In the genomic region with DNA sequence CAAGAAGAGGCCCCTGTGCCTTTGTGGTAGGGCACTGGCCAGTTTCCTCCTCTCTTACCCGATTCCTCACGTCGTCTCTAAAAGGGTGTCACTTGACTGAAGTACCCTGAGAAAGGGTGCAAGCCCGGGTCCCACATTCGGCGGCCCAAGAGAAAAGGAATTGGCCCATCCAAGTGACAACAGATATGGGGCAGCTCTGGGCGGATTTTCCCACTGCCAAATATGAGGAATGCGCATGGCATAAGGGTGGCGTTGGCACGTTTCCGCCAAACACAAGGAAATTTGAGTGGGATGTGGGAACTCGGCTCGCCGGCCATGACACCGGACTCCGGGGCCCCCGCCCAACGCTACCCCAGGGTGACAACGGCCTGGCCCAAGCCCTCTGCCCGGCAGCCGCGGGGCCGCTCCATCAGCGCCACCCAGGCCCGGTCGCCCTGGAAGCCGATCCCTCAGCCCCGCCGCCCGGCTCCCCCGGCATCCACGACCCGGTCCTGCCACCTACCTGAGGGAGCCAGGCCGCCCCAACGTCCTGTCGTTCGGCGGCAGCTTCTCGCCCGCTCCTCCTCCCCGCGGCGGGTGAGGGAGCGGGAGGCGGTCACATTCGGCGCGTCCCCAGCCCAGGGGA, we compare ENCODE assay signal across 8 cellular contexts. TPM values are rescaled to one million over a fixed set of nuclear protein-coding genes. Genes with fewer than 3 reads are reported as not detected.
A peak's percentile ranks its signal among the peaks of the same experiment; 100 is the strongest.
DNase-seq lines count a peak whose midpoint lies in the region; ATAC-seq and TF ChIP-seq lines count a peak whose summit lies in the region.

No MANE protein-coding gene starts in this region.

- peak overlapping the region; percentile 96 for H3K9ac ChIP-seq in smooth muscle cell (ENCODE audit: low read depth)

- peak overlapping the region; percentile 91 to 97 (median 97) for H3K4me3 ChIP-seq in breast epithelium
- peak overlapping the region; percentile 76 for H3K4me3 ChIP-seq in smooth muscle cell

- H3K4me1 ChIP-seq in breast epithelium, result peaks cover 0 to 13% of the 10 kb centered on the region in 2 donors
- H3K4me1 ChIP-seq in smooth muscle cell (ENCODE audit: low read depth), result peaks cover 38% of the 10 kb centered on the region

- H3K9me3 Mint-ChIP-seq in activated naive CD4-positive, alpha-beta T cell treated with anti-CD3 and anti-CD28 coated beads, Interleukin-2, amount 10 ng/mL, durations not matched to agents 7 days and 5 days, result no peaks in the 10 kb centered on the region

- intact Hi-C loops in breast epithelium (cut with DNase I; ENCODE audit: low total_unique reads), result no loop called here

- H3K9me3 ChIP-seq in breast epithelium (no peaks in the 10 kb centered on the region), smooth muscle cell (replicated peaks; ENCODE audit: low read depth) (no peaks in the 10 kb centered on the region)

- H3K27me3 ChIP-seq in breast epithelium, result no peaks in the 10 kb centered on the region
- no peaks in the 10 kb centered on the region for H3K27me3 ChIP-seq in smooth muscle cell (ENCODE audit: low read depth)

- no peak for TF ChIP-seq POLR2A in breast epithelium (IDR thresholded peaks at IDR 0.05)

- H3K4me1 Mint-ChIP-seq in activated naive CD4-positive, alpha-beta T cell treated with anti-CD3 and anti-CD28 coated beads, Interleukin-2, amount 10 ng/mL, durations not matched to agents 7 days and 5 days, result peaks cover 34% of the 10 kb centered on the region

- peaks cover 9% of the 10 kb centered on the region for H3K36me3 Mint-ChIP-seq in activated naive CD4-positive, alpha-beta T cell treated with anti-CD3 and anti-CD28 coated beads, Interleukin-2, amount 10 ng/mL, durations not matched to agents 7 days and 5 days

- H4K20me1 ChIP-seq in smooth muscle cell (ENCODE audit: low read depth), result peaks cover 47% of the 10 kb centered on the region

- TF ChIP-seq CTCF in breast epithelium (IDR thresholded peaks at IDR 0.05) (no peak), smooth muscle cell (IDR thresholded peaks at IDR 0.05; ENCODE audit: borderline replicate concordance, insufficient read depth, poor library complexity, severe bottlenecking) (no peak)

- peak overlapping the region; percentile 96 for H3K4me2 ChIP-seq in smooth muscle cell

- DNase-seq in activated naive CD4-positive, alpha-beta T cell treated with anti-CD3 and anti-CD28 coated beads, Interleukin-2, amount 10 ng/mL, durations not matched to agents 7 days and 5 days, result no peak
- no peak for DNase-seq in activated naive CD4-positive, alpha-beta T cell treated with anti-CD3 and anti-CD28 coated beads, Interleukin-2, amount 50 U/mL, for 16 hours
- DNase-seq in RKO (ENCODE audit: low spot score), result peak; percentile 38
- DNase-seq in breast epithelium (ENCODE audit: low spot score in 2 of 2), result peak; percentile 48 to 55
- peak; percentile 31 for DNase-seq in inferior parietal cortex (ENCODE audit: extremely low spot score)
- DNase-seq in smooth muscle cell (lab: John Stamatoyannopoulos, UW; ENCODE audit: unreplicated experiment), result peak; percentile 80
- DNase-seq in KBM-7, result no peak

- peaks cover 3% of the 10 kb centered on the region for H3K27me3 Mint-ChIP-seq in activated naive CD4-positive, alpha-beta T cell treated with anti-CD3 and anti-CD28 coated beads, Interleukin-2, amount 10 ng/mL, durations not matched to agents 7 days and 5 days

- 1% methylated on average over 46 of the region's 48 CpGs for WGBS in smooth muscle cell (ENCODE audit: low lambda C conversion rate)

- H2AFZ ChIP-seq in smooth muscle cell (ENCODE audit: low read depth), result peak overlapping the region; percentile 81

- ATAC-seq in HG02885 (IDR thresholded peaks at IDR 0.05; ENCODE audit: poor library complexity, unreplicated experiment), result peak; percentile 43

- peaks cover 11% of the 10 kb centered on the region for H3F3A ChIP-seq in smooth muscle cell (ENCODE audit: low read depth)

- in situ Hi-C loops in KBM-7 (cut with MboI; ENCODE audit: low pct_unique_long_range_greater_than_20kb, low sequenced_read_pairs), result no loop called here

- CTCF ChIA-PET in activated naive CD4-positive, alpha-beta T cell treated with anti-CD3 and anti-CD28 coated beads, Interleukin-2, amount 10 ng/mL, durations not matched to agents 7 days and 5 days (lab: Charles Lee), result interaction anchor here (1.0 to 1.5 kb wide), 3 partner anchors 18 to 56 kb away, joined by 3 read pairs; no protein-coding TSS in a partner anchor

- H3K27ac ChIP-seq in breast epithelium (peak overlapping the region; percentile 100), smooth muscle cell (ENCODE audit: low read depth) (peak overlapping the region; percentile 97)

- H3K4me3 Mint-ChIP-seq in activated naive CD4-positive, alpha-beta T cell treated with anti-CD3 and anti-CD28 coated beads, Interleukin-2, amount 10 ng/mL, durations not matched to agents 7 days and 5 days, result peak overlapping the region; percentile 84

- peak overlapping the region; percentile 99 for H3K27ac Mint-ChIP-seq in activated naive CD4-positive, alpha-beta T cell treated with anti-CD3 and anti-CD28 coated beads, Interleukin-2, amount 10 ng/mL, durations not matched to agents 7 days and 5 days

- H3K36me3 ChIP-seq in breast epithelium, result no peaks in the 10 kb centered on the region
- no peaks in the 10 kb centered on the region for H3K36me3 ChIP-seq in smooth muscle cell (ENCODE audit: low read depth)

- H3K79me2 ChIP-seq in smooth muscle cell (ENCODE audit: low read depth), result peaks cover 48% of the 10 kb centered on the region

RNA-seq across cellular contexts. Expression of a gene that starts 0.5 kb away (rescaled TPM):
- 100 to 1,000 TPM in 2 of 3 donors, 10 to 100 TPM in 1; 87.4 to 118 (median 110) TPM for total RNA-seq in breast epithelium
- 72.2 and 75.4 TPM in 2 replicates for total RNA-seq in smooth muscle cell
- polyA plus RNA-seq in smooth muscle cell, result 48.4 and 54.0 TPM in 2 replicates

Comparison
In these comparisons a context has a peak if more than half of its experiments do, and no peak if none do; other contexts are left out.
1. DNase-seq: peak in RKO (single experiment), breast epithelium (2 of 2), inferior parietal cortex (single experiment) and smooth muscle cell (single experiment); none in activated naive CD4-positive, alpha-beta T cell treated with anti-CD3 and anti-CD28 coated beads, Interleukin-2, amount 10 ng/mL, durations not matched to agents 7 days and 5 days (single experiment), activated naive CD4-positive, alpha-beta T cell treated with anti-CD3 and anti-CD28 coated beads, Interleukin-2, amount 50 U/mL, for 16 hours (single experiment) and KBM-7 (single experiment).